ENCODE assay signal across 23 cellular contexts in the genomic region with DNA sequence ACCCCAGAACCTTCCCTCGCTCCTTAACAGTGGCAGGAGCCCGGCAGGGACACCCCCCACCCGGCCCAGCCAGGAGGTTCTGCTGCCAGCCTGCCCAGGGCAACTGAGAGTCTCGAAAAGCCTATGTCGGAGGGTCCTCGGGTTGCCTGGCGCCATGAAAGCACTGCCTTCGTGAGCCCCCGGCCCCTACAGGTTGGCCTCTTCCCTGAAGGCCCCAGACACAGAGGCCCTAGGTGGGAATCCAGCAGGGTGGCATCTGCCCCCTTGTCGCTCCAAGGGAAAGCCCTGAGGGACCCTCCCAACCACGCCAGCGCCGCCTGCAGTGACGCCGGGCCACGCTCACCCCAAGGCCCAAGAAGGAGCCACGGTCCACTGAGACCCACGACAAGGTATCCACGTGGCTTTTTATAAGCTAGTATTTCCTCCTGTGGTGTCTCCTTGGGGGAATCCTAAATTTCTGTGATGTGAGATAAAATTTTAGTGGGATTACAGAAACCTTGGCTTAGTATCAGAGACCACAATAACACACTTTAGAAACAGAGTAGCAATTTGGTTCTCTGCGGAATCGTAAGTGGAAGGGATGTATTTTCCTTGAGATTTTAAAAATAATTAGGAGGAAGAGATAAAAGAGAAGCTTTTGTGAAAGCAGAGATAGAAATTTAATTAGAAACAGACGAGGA.
DNase-seq lines count a peak whose midpoint lies in the region; ATAC-seq, FAIRE-seq and TF ChIP-seq lines count a peak whose summit lies in the region.
"Had no signal": no experiment of that assay in that cellular context is flagged by ENCODE, and none has a peak within 500 bp of the region (broad histone marks: within the 10 kb centered on the region; RNA-seq: fewer than 3 reads in every experiment).

No MANE protein-coding gene starts in this region.

- H4K20me1 ChIP-seq in HepG2 (ENCODE audit: insufficient read depth, low read length) (peaks cover 30% of the 10 kb centered on the region; the same call in 1 of the 2 replicates), smooth muscle cell (ENCODE audit: low read depth) (peaks cover 12% of the 10 kb centered on the region)

- H3K4me1 Mint-ChIP-seq in CD4-positive, alpha-beta memory T cell, result peaks cover 60 to 97% (median 78%) of the 10 kb centered on the region in 4 donors

- intact Hi-C loops in CD4-positive, alpha-beta memory T cell (cut with micrococcal nuclease), result loop anchor here (10.0 kb wide), 2 partner anchors 363 to 733 kb away; no protein-coding TSS in a partner anchor
- intact Hi-C loops in adrenal gland (cut with DNase I) (no loop called here), HepG2 (cut with micrococcal nuclease; ENCODE audit: unreplicated experiment) (no loop called here), sigmoid colon (cut with DNase I) (no loop called here)

- H3K27me3 ChIP-seq in CD4-positive, alpha-beta memory T cell (ENCODE audit: insufficient read depth, low read length), result no peaks in the 10 kb centered on the region
- H3K27me3 ChIP-seq in adrenal gland (no peaks in the 10 kb centered on the region), HepG2 (ENCODE audit: control insufficient read depth in 1 of 2, insufficient read depth in 2 of 2, low read length in 2 of 2) (no peaks in the 10 kb centered on the region), sigmoid colon (no peaks in the 10 kb centered on the region), smooth muscle cell (ENCODE audit: low read depth) (no peaks in the 10 kb centered on the region)
- H3K27me3 ChIP-seq: foreskin keratinocyte, tibial artery had no signal

- in situ Hi-C loops in HepG2 (cut with HindIII; ENCODE audit: extremely low pct_ligation_motif_present, low pct_unique_long_range_greater_than_20kb), result no loop called here

- H3K9me3 Mint-ChIP-seq in CD4-positive, alpha-beta memory T cell, result peaks cover 0 to 18% (median 7%) of the 10 kb centered on the region in 8 donors

- CTCF ChIA-PET in CD4-positive, alpha-beta memory T cell (lab: Charles Lee; ENCODE audit: partially characterized antibody), result no interaction called here
- CTCF ChIA-PET in HepG2 (lab: Yijun Ruan, JAX; ENCODE audit: low intra/inter-chr PET ratio, low total read pairs), result no interaction called here

- H3K4me1 ChIP-seq in CD4-positive, alpha-beta memory T cell (ENCODE audit: insufficient read depth, low read length), result peaks cover 97% of the 10 kb centered on the region
- H3K4me1 ChIP-seq in adrenal gland (replicated peaks in 1 of 2), result peaks cover 24 to 59% of the 10 kb centered on the region in 2 donors
- peaks cover 57% of the 10 kb centered on the region for H3K4me1 ChIP-seq in HepG2 (ENCODE audit: insufficient read depth, low read length)
- peaks cover 0 to 97% (median 93%) of the 10 kb centered on the region in 4 donors for H3K4me1 ChIP-seq in sigmoid colon
- H3K4me1 ChIP-seq in smooth muscle cell (ENCODE audit: low read depth), result peaks cover 33% of the 10 kb centered on the region

- H3K4me2 ChIP-seq in HepG2 (ENCODE audit: low read depth, low read length), result no peak overlapping the region
- no peak overlapping the region for H3K4me2 ChIP-seq in smooth muscle cell
- H3K4me2 ChIP-seq: KMS-11 had no signal

- POLR2A ChIA-PET in CD4-positive, alpha-beta memory T cell (lab: Charles Lee; ENCODE audit: partially characterized antibody), result no interaction called here
- POLR2A ChIA-PET in HepG2 (lab: Yijun Ruan, JAX), result no interaction called here

- H2AFZ ChIP-seq in HepG2 (ENCODE audit: low read length) (no peak overlapping the region), smooth muscle cell (ENCODE audit: low read depth) (no peak overlapping the region)

- H3K36me3 Mint-ChIP-seq in CD4-positive, alpha-beta memory T cell, result peaks cover 18 to 21% of the 10 kb centered on the region in 2 donors

- H3F3A ChIP-seq in smooth muscle cell (ENCODE audit: low read depth), result peaks cover 19% of the 10 kb centered on the region

- no peak for ATAC-seq in HepG2
- ATAC-seq in HG03354 (IDR thresholded peaks at IDR 0.05; ENCODE audit: poor library complexity, severe bottlenecking, unreplicated experiment), result no peak
- ATAC-seq: foreskin keratinocyte had no signal

- no peak for FAIRE-seq in HepG2 (lab: Jason Lieb, UNC)
- FAIRE-seq: endothelial cell of umbilical vein, GM18507 had no signal

- H3K9me3 ChIP-seq in CD4-positive, alpha-beta memory T cell (ENCODE audit: control insufficient read depth in 1 of 2, low read length in 2 of 2), result peaks cover 0 to 3% of the 10 kb centered on the region in 2 donors
- no peaks in the 10 kb centered on the region for H3K9me3 ChIP-seq in adrenal gland (replicated peaks in 1 of 3)
- no peaks in the 10 kb centered on the region for H3K9me3 ChIP-seq in HepG2 (ENCODE audit: low read length)
- no peaks in the 10 kb centered on the region for H3K9me3 ChIP-seq in sigmoid colon
- no peaks in the 10 kb centered on the region for H3K9me3 ChIP-seq in smooth muscle cell (replicated peaks; ENCODE audit: low read depth)

- no TSS peak for BruUV-seq in HepG2 (replicated peaks; lab: Mats Ljungman, UMichigan)

- no peaks in the 10 kb centered on the region for H3K36me3 ChIP-seq in CD4-positive, alpha-beta memory T cell (ENCODE audit: insufficient read depth, low read length)
- H3K36me3 ChIP-seq in adrenal gland (replicated peaks in 1 of 2) (no peaks in the 10 kb centered on the region), HepG2 (replicated peaks in 1 of 2; ENCODE audit: control insufficient read depth in 1 of 2, insufficient read depth in 2 of 2, low read length in 2 of 2) (no peaks in the 10 kb centered on the region), sigmoid colon (no peaks in the 10 kb centered on the region), smooth muscle cell (ENCODE audit: low read depth) (no peaks in the 10 kb centered on the region)
- H3K36me3 ChIP-seq: tibial artery had no signal

- no peak for TF ChIP-seq POLR2A in adrenal gland (IDR thresholded peaks at IDR 0.05)
- TF ChIP-seq POLR2A in HepG2 (IDR thresholded peaks at IDR 0.05; ENCODE audit: insufficient read depth in 1 of 2, low read depth in 2 of 2, low read length in 2 of 2), result no peak
- no peak for TF ChIP-seq POLR2A in sigmoid colon (IDR thresholded peaks at IDR 0.05)

- WGBS in adrenal gland, 4 donors, result 94 to 96% (median 95%) methylated on average over 11 to 22 of the region's 22 CpGs
- 97% methylated on average over 17 of the region's 22 CpGs for WGBS in HepG2 (ENCODE audit: low lambda C conversion rate)
- WGBS in sigmoid colon, 2 donors, result 96% methylated on average over 22 of the region's 22 CpGs
- WGBS in smooth muscle cell (ENCODE audit: low lambda C conversion rate), result 84% methylated on average over 22 of the region's 22 CpGs

- H3K27ac Mint-ChIP-seq in CD4-positive, alpha-beta memory T cell, result peak overlapping the region; percentile 31 to 82 (median 65)
- H3K27ac Mint-ChIP-seq: memory B cell had no signal

- H3K27ac ChIP-seq in CD4-positive, alpha-beta memory T cell (ENCODE audit: low read depth, low read length), result no peak overlapping the region
- H3K27ac ChIP-seq in adrenal gland, result no peak overlapping the region
- no peak overlapping the region for H3K27ac ChIP-seq in HepG2 (ENCODE audit: extremely low read length, insufficient read depth, low read length)
- H3K27ac ChIP-seq in sigmoid colon, result peak overlapping the region; percentile 28 to 84 (median 73)
- no peak overlapping the region for H3K27ac ChIP-seq in smooth muscle cell (ENCODE audit: low read depth)
- H3K27ac ChIP-seq: foreskin keratinocyte, KMS-11, tibial artery had no signal

- H3K9ac ChIP-seq in HepG2 (ENCODE audit: insufficient read depth, low read depth, low read length) (no peak overlapping the region), smooth muscle cell (ENCODE audit: low read depth) (no peak overlapping the region)
- H3K9ac ChIP-seq: KMS-11 had no signal

- peaks cover 50% of the 10 kb centered on the region for H3K79me2 ChIP-seq in HepG2 (ENCODE audit: insufficient read depth, low read length)
- peaks cover 38% of the 10 kb centered on the region for H3K79me2 ChIP-seq in smooth muscle cell (ENCODE audit: low read depth)

- no peak for TF ChIP-seq CTCF in adrenal gland (IDR thresholded peaks at IDR 0.05)
- TF ChIP-seq CTCF in HepG2 (CRISPR knock-in tag; IDR thresholded peaks at IDR 0.05), result no peak
- no peak for TF ChIP-seq CTCF in sigmoid colon (IDR thresholded peaks at IDR 0.05)
- no peak for TF ChIP-seq CTCF in smooth muscle cell (IDR thresholded peaks at IDR 0.05; ENCODE audit: borderline replicate concordance, insufficient read depth, poor library complexity, severe bottlenecking)

- DNase-seq in CD4-positive, alpha-beta memory T cell, result no peak
- peak in 4 of 7 donors; percentile 8 to 46 (median 19) for DNase-seq in adrenal gland
- no peak for DNase-seq in HepG2 (ENCODE audit: low spot score)
- peak; percentile 55 for DNase-seq in sigmoid colon
- DNase-seq in smooth muscle cell (lab: John Stamatoyannopoulos, UW; ENCODE audit: unreplicated experiment), result no peak
- DNase-seq in pons (ENCODE audit: low spot score), result no peak
- DNase-seq: activated CD4-positive, alpha-beta T cell treated with anti-CD3 and anti-CD28 coated beads, Interleukin-2, amount 10 ng/mL, durations not matched to agents 7 days and 5 days; activated naive CD4-positive, alpha-beta T cell treated with anti-CD3 and anti-CD28 coated beads for 36 hours; activated T-cell treated with anti-CD3 and anti-CD28 coated beads for 4 hours; Calu3; EL; foreskin keratinocyte; kidney glomerular epithelial cell; NCI-H1092; NCI-H2081; NCI-H524; stimulated activated CD4-positive, alpha-beta T cell treated with anti-CD3 and anti-CD28 coated beads, Interleukin-15, amount 100 ng/mL, for 24 hours had no signal

- H3K27me3 Mint-ChIP-seq in CD4-positive, alpha-beta memory T cell, result no peaks in the 10 kb centered on the region
- H3K27me3 Mint-ChIP-seq: activated CD4-positive, alpha-beta T cell treated with anti-CD3 and anti-CD28 coated beads, Interleukin-2, amount 10 ng/mL, durations not matched to agents 7 days and 5 days had no signal

- no peak overlapping the region for H3K4me3 ChIP-seq in CD4-positive, alpha-beta memory T cell (ENCODE audit: low read length in 2 of 2)
- no peak overlapping the region for H3K4me3 ChIP-seq in adrenal gland
- H3K4me3 ChIP-seq in HepG2 (replicated peaks in 1 of 3; ENCODE audit: insufficient read depth in 1 of 3, low read depth in 2 of 3, low read length in 3 of 3), result no peak overlapping the region
- no peak overlapping the region for H3K4me3 ChIP-seq in sigmoid colon
- H3K4me3 ChIP-seq in smooth muscle cell, result no peak overlapping the region
- H3K4me3 ChIP-seq: tibial artery had no signal

- no peak for TF ChIP-seq RAD21 in HepG2 (CRISPR knock-in tag; IDR thresholded peaks at IDR 0.05)

- peak overlapping the region in 1 of 8 donors; percentile 44 for H3K4me3 Mint-ChIP-seq in CD4-positive, alpha-beta memory T cell
- H3K4me3 Mint-ChIP-seq: activated CD4-positive, alpha-beta T cell treated with anti-CD3 and anti-CD28 coated beads, Interleukin-2, amount 10 ng/mL, durations not matched to agents 7 days and 5 days; activated naive CD4-positive, alpha-beta T cell treated with anti-CD3 and anti-CD28 coated beads for 36 hours; memory B cell had no signal

- no peak for TF ChIP-seq EP300 in HepG2 (IDR thresholded peaks at IDR 0.05; ENCODE audit: low read depth in 2 of 2, low read length in 2 of 2)
- no peak for TF ChIP-seq EP300 in HepG2 (CRISPR knock-in tag; IDR thresholded peaks at IDR 0.05; ENCODE audit: borderline replicate concordance)
- no peak for TF ChIP-seq EP300 in sigmoid colon (IDR thresholded peaks at IDR 0.05)

TF ChIP-seq in HepG2, 621 proteins besides CTCF, POLR2A, EP300 and RAD21:
- TF ChIP-seq AGO2 (optimal IDR thresholded peaks at IDR 0.05; ENCODE audit: low read depth, low read length), result peak; percentile 25
- no peak for TF ChIP-seq ZNF3 (CRISPR knock-in tag; IDR thresholded peaks at IDR 0.05)

Comparison
In these comparisons a context has a peak if more than half of its experiments do, and no peak if none do; other contexts are left out.
1. DNase-seq: peak in adrenal gland (4 of 7) and sigmoid colon (single experiment); none in CD4-positive, alpha-beta memory T cell (0 of 5), HepG2 (single experiment), smooth muscle cell (single experiment) and pons (single experiment).
2. H3K27ac ChIP-seq: peak in sigmoid colon (4 of 4); none in CD4-positive, alpha-beta memory T cell (single experiment), adrenal gland (0 of 5), HepG2 (single experiment) and smooth muscle cell (single experiment).